Comparison of ENCODE assay signal across 25 cellular contexts in the genomic region with DNA sequence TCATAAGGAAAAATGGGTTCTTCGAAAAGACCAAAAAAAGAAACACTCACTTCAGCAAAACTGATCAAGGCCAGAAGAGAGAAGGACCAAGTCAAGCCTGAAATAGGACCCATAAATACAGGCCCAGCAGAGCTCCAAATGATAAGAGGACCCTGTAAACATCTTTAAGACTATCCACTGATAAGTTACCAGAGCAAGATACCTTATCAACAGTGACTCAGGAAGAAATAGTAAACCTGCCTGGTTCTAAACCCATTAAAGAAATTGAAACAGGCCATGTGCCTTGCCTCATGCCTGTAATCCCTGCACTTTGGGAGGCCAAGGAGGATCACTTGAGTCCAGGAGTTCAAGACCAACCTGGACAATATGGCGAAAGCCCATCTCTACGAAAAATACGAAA.
DNase-seq lines count a peak whose midpoint lies in the region; ATAC-seq and TF ChIP-seq lines count a peak whose summit lies in the region.
"Had no signal": no experiment of that assay in that cellular context is flagged by ENCODE, and none has a peak within 500 bp of the region (broad histone marks: within the 10 kb centered on the region; RNA-seq: fewer than 3 reads in every experiment).

No MANE protein-coding gene starts in this region.

- H2BK15ac ChIP-seq in IMR-90 (ENCODE audit: low read depth, low read length): no peak overlapping the region

- H3K56ac ChIP-seq in IMR-90 (ENCODE audit: extremely low read depth, insufficient read depth, low read length): no peak overlapping the region

- no peak overlapping the region for H2AK9ac ChIP-seq in IMR-90 (replicated peaks; ENCODE audit: low read depth, low read length, poor library complexity)

- H2AFZ ChIP-seq in IMR-90 (replicated peaks; ENCODE audit: low read length, poor library complexity) (no peak overlapping the region), trophoblast cell (ENCODE audit: insufficient read depth, low read length, poor library complexity) (no peak overlapping the region), mammary epithelial cell (ENCODE audit: low read depth, low read length) (no peak overlapping the region)

- H3K79me1 ChIP-seq in IMR-90 (ENCODE audit: low read depth in 1 of 2, low read length in 2 of 2): no peaks in the 10 kb centered on the region
- peaks cover 10% of the 10 kb centered on the region for H3K79me1 ChIP-seq in trophoblast cell (ENCODE audit: low read length)

- no peak for DNase-seq in IMR-90
- peak; percentile 95 for DNase-seq in fibroblast of villous mesenchyme (ENCODE audit: low read depth)
- DNase-seq in trophoblast cell: no peak
- no peak for DNase-seq in mammary epithelial cell
- DNase-seq in left cardiac atrium: no peak
- DNase-seq in upper lobe of left lung: no peak
- DNase-seq: AML-193; CD4-positive, alpha-beta T cell; DMS53; NCI-H1092 treated with DMSO at 0.1 percent for 48 hours; NCI-H1436; NCI-H187; NCI-H2081 treated with DMSO at 0.1 percent for 48 hours; NCI-H446; NCI-H524 treated with DMSO at 0.1 percent for 48 hours; NCI-H82; NK-92 treated with Interleukin-12 subunit alpha and Interleukin-12 subunit beta, amount 100 ng/mL, for 24 hours; PC-3 had no signal

- no peak overlapping the region for H3K9ac ChIP-seq in IMR-90 (ENCODE audit: low read depth, low read length)
- no peak overlapping the region for H3K9ac ChIP-seq in trophoblast cell (ENCODE audit: low read length)
- H3K9ac ChIP-seq in mammary epithelial cell (ENCODE audit: insufficient read depth, low read length): no peak overlapping the region
- H3K9ac ChIP-seq: BLaER1 treated with 17β-estradiol and CSF1 and Interleukin-3, amounts not matched to agents 10 nM and 100 nM had no signal

- 0 out of 2 replicates have a peak, but pooled peaks cover 2% of the 10 kb centered on the region for H3K9me1 ChIP-seq in IMR-90 (ENCODE audit: insufficient read depth, low read length)

- H2BK5ac ChIP-seq in IMR-90 (ENCODE audit: low read depth, low read length, poor library complexity, severe bottlenecking) (peak overlapping the region; percentile 18), trophoblast cell (ENCODE audit: low read depth, low read length, poor library complexity) (no peak overlapping the region)

- H3K4ac ChIP-seq in IMR-90 (ENCODE audit: low read depth, low read length) (no peak overlapping the region), trophoblast cell (ENCODE audit: low read depth, low read length) (no peak overlapping the region)

- H2BK120ac ChIP-seq in IMR-90 (ENCODE audit: low read depth, low read length) (no peak overlapping the region), trophoblast cell (ENCODE audit: insufficient read depth, low read length, poor library complexity) (no peak overlapping the region)

- peak overlapping the region; percentile 11 for H2BK12ac ChIP-seq in trophoblast cell (ENCODE audit: low read length)

- H3K9me3 ChIP-seq in IMR-90 (ENCODE audit: control insufficient read depth, insufficient read depth, low read length) (peaks cover 5% of the 10 kb centered on the region; the same call in 1 of the 2 replicates), trophoblast cell (ENCODE audit: insufficient read depth, low read depth, low read length) (peaks cover 2% of the 10 kb centered on the region), mammary epithelial cell (replicated peaks; ENCODE audit: insufficient read depth, low read length) (no peaks in the 10 kb centered on the region), upper lobe of left lung (no peaks in the 10 kb centered on the region)

- in situ Hi-C loops in IMR-90 (cut with MboI; ENCODE audit: low sequenced_read_pairs): no loop called here
- in situ Hi-C loops in mammary epithelial cell (cut with MboI; ENCODE audit: low sequenced_read_pairs in 2 of 2): no loop called here

- no peak for TF ChIP-seq RAD21 in IMR-90 (IDR thresholded peaks at IDR 0.05; ENCODE audit: low read length)

- no peaks in the 10 kb centered on the region for H4K20me1 ChIP-seq in IMR-90 (ENCODE audit: insufficient read depth, low read length)
- no peaks in the 10 kb centered on the region for H4K20me1 ChIP-seq in mammary epithelial cell (ENCODE audit: insufficient read depth, low read length)
- H4K20me1 ChIP-seq: BLaER1 treated with 17β-estradiol and CSF1 and Interleukin-3, amounts not matched to agents 10 nM and 100 nM had no signal

- no peak overlapping the region for H2BK20ac ChIP-seq in IMR-90 (ENCODE audit: low read depth, low read length)

- H3K18ac ChIP-seq in IMR-90 (ENCODE audit: low read depth, low read length): peak overlapping the region; percentile 18; the same call in 1 of the 2 replicates
- no peak overlapping the region for H3K18ac ChIP-seq in trophoblast cell (ENCODE audit: low read length)

- no peak overlapping the region for H3K4me2 ChIP-seq in IMR-90 (ENCODE audit: low read depth, low read length)
- no peak overlapping the region for H3K4me2 ChIP-seq in trophoblast cell (ENCODE audit: low read length)
- H3K4me2 ChIP-seq in mammary epithelial cell (ENCODE audit: insufficient read depth, low read depth, low read length): no peak overlapping the region
- H3K4me2 ChIP-seq: A549 had no signal

- intact Hi-C loops in IMR-90 (cut with micrococcal nuclease): no loop called here
- intact Hi-C loops in mammary epithelial cell (cut with micrococcal nuclease): no loop called here
- intact Hi-C loops in left cardiac atrium (cut with DNase I): no loop called here

- H4K5ac ChIP-seq in IMR-90 (ENCODE audit: low read depth, low read length): peak overlapping the region; percentile 29; the same call in 1 of the 2 replicates

- H4K8ac ChIP-seq in IMR-90 (ENCODE audit: low read depth in 2 of 2, low read length in 2 of 2) (no peak overlapping the region), trophoblast cell (ENCODE audit: low read depth, low read length) (no peak overlapping the region)

- H3K4me3 ChIP-seq in IMR-90 (ENCODE audit: insufficient read depth, low read depth, low read length) (no peak overlapping the region), fibroblast of villous mesenchyme (ENCODE audit: low read depth, low read length) (no peak overlapping the region), trophoblast cell (ENCODE audit: low read depth, low read length) (no peak overlapping the region), mammary epithelial cell (replicated peaks in 1 of 3; ENCODE audit: insufficient read depth in 1 of 3, low read depth in 2 of 3, low read length in 3 of 3) (no peak overlapping the region), upper lobe of left lung (no peak overlapping the region)
- H3K4me3 ChIP-seq: A549; BLaER1 treated with 17β-estradiol and CSF1 and Interleukin-3, amounts not matched to agents 10 nM and 100 nM; GM12878; SJCRH30 had no signal

- H4K91ac ChIP-seq in IMR-90 (ENCODE audit: insufficient read depth, low read depth, low read length) (no peak overlapping the region; the same call in 1 of the 2 replicates), trophoblast cell (ENCODE audit: low read depth, low read length) (peak overlapping the region; percentile 19)

- POLR2A ChIA-PET in IMR-90 (lab: Charles Lee; ENCODE audit: unreplicated experiment): no interaction called here

- TF ChIP-seq POLR2A in IMR-90 (IDR thresholded peaks at IDR 0.05; ENCODE audit: low read depth, low read length): no peak
- no peak for TF ChIP-seq POLR2A in upper lobe of left lung (IDR thresholded peaks at IDR 0.05)

- H3K36me3 ChIP-seq in IMR-90 (ENCODE audit: control insufficient read depth, insufficient read depth, low read length) (no peaks in the 10 kb centered on the region), trophoblast cell (ENCODE audit: control insufficient read depth in 1 of 2, insufficient read depth in 2 of 2, low read length in 2 of 2) (peaks cover 0 to 2% of the 10 kb centered on the region in 2 experiments), mammary epithelial cell (ENCODE audit: insufficient read depth, low read length) (no peaks in the 10 kb centered on the region), upper lobe of left lung (no peaks in the 10 kb centered on the region)
- H3K36me3 ChIP-seq: BLaER1 treated with 17β-estradiol and CSF1 and Interleukin-3, amounts not matched to agents 10 nM and 100 nM; SJCRH30 had no signal

- no peak for TF ChIP-seq EP300 in upper lobe of left lung (IDR thresholded peaks at IDR 0.05)

- no peak overlapping the region for H3K27ac ChIP-seq in IMR-90 (ENCODE audit: insufficient read depth, low read length)
- H3K27ac ChIP-seq in trophoblast cell (ENCODE audit: low read depth, low read length): peak overlapping the region; percentile 2
- no peak overlapping the region for H3K27ac ChIP-seq in mammary epithelial cell (ENCODE audit: insufficient read depth, low read depth, low read length)
- no peak overlapping the region for H3K27ac ChIP-seq in upper lobe of left lung
- H3K27ac ChIP-seq: BLaER1 treated with 17β-estradiol and CSF1 and Interleukin-3, amounts not matched to agents 10 nM and 100 nM; SJCRH30 had no signal

- no TSS peak for BruUV-seq in IMR-90 (replicated peaks; lab: Mats Ljungman, UMichigan)
- BruUV-seq in mammary epithelial cell (replicated peaks; lab: Mats Ljungman, UMichigan): no TSS peak

- no peak for ATAC-seq in IMR-90 (ENCODE audit: low read depth)
- no peak for ATAC-seq in left cardiac atrium
- ATAC-seq in HG03045 (IDR thresholded peaks at IDR 0.05; ENCODE audit: unreplicated experiment): no peak
- ATAC-seq in upper lobe of left lung (ENCODE audit: low FRiP score in 2 of 2): no peak
- ATAC-seq: A549, GM12878, PC-3, Right ventricle myocardium inferior, SK-N-SH treated with all-trans-retinoic acid at 6 μM for 48 hours had no signal

- H3K79me2 ChIP-seq in trophoblast cell (ENCODE audit: control insufficient read depth, insufficient read depth, low read length, poor library complexity) (no peaks in the 10 kb centered on the region), mammary epithelial cell (ENCODE audit: insufficient read depth, low read length) (no peaks in the 10 kb centered on the region)

- H3K4me1 ChIP-seq in IMR-90 (ENCODE audit: control insufficient read depth, insufficient read depth, low read length) (peaks cover 3% of the 10 kb centered on the region; the same call in 1 of the 2 replicates), trophoblast cell (ENCODE audit: control insufficient read depth in 1 of 2, insufficient read depth in 2 of 2, low read length in 2 of 2) (peaks cover 0 to 2% of the 10 kb centered on the region in 2 experiments), mammary epithelial cell (ENCODE audit: insufficient read depth, low read length) (no peaks in the 10 kb centered on the region), upper lobe of left lung (no peaks in the 10 kb centered on the region)
- H3K4me1 ChIP-seq: A549 had no signal

- no peak overlapping the region for H3K23ac ChIP-seq in IMR-90 (ENCODE audit: low read depth, low read length)
- no peak overlapping the region for H3K23ac ChIP-seq in trophoblast cell (ENCODE audit: low read length)

- H3K14ac ChIP-seq in IMR-90 (replicated peaks; ENCODE audit: low read depth, low read length) (no peak overlapping the region), trophoblast cell (ENCODE audit: low read length) (no peak overlapping the region)

- TF ChIP-seq CTCF in IMR-90 (conservative IDR thresholded peaks at IDR 0.05; ENCODE audit: low read depth, low read length): no peak
- no peak for TF ChIP-seq CTCF in fibroblast of villous mesenchyme (IDR thresholded peaks at IDR 0.05; ENCODE audit: insufficient read depth, low read depth, low read length)
- no peak for TF ChIP-seq CTCF in mammary epithelial cell (conservative IDR thresholded peaks at IDR 0.05 in 1 of 2, IDR thresholded peaks at IDR 0.05 in 1 of 2; ENCODE audit: extremely low read depth in 1 of 2, insufficient read depth in 1 of 2, low read depth in 1 of 2, low read length in 2 of 2)
- no peak for TF ChIP-seq CTCF in upper lobe of left lung (IDR thresholded peaks at IDR 0.05)

- dilution Hi-C loops in IMR-90 (cut with HindIII; ENCODE audit: low sequenced_read_pairs, unreplicated experiment) (no loop called here), mammary epithelial cell (cut with HindIII; ENCODE audit: low sequenced_read_pairs) (no loop called here)

- no peak overlapping the region for H4K12ac ChIP-seq in trophoblast cell (ENCODE audit: low read depth, low read length)

- no peaks in the 10 kb centered on the region for H3K27me3 ChIP-seq in IMR-90 (ENCODE audit: control insufficient read depth, insufficient read depth, low read length)
- H3K27me3 ChIP-seq in trophoblast cell (ENCODE audit: insufficient read depth, low read length): no peaks in the 10 kb centered on the region
- H3K27me3 ChIP-seq in mammary epithelial cell (ENCODE audit: insufficient read depth, low read length): no peaks in the 10 kb centered on the region
- H3K27me3 ChIP-seq in upper lobe of left lung: no peaks in the 10 kb centered on the region
- H3K27me3 ChIP-seq: BLaER1 treated with 17β-estradiol and CSF1 and Interleukin-3, amounts not matched to agents 10 nM and 100 nM; SJCRH30 had no signal

- no CpG with 5 or more reads among the region's 4 CpGs for WGBS in IMR-90 (ENCODE audit: extremely low coverage in 2 of 2, insufficient read length in 1 of 2), 2 experiments
- no CpG with 5 or more reads among the region's 4 CpGs for WGBS in trophoblast cell (ENCODE audit: extremely low coverage, insufficient coverage, insufficient read length)
- 100% methylated on average over 4 of the region's 4 CpGs for WGBS in mammary epithelial cell (ENCODE audit: low coverage, missing lambda C conversion rate)
- WGBS in upper lobe of left lung, 2 donors: 98% methylated on average over 4 of the region's 4 CpGs

- CTCF ChIA-PET in IMR-90 (lab: Yijun Ruan, JAX) (no interaction called here), mammary epithelial cell (lab: Charles Lee; ENCODE audit: low non-redundant PET) (no interaction called here)

- H2AK5ac ChIP-seq in IMR-90 (ENCODE audit: low read depth, low read length) (no peak overlapping the region), trophoblast cell (ENCODE audit: low read length) (no peak overlapping the region)
